In the genomic region with DNA sequence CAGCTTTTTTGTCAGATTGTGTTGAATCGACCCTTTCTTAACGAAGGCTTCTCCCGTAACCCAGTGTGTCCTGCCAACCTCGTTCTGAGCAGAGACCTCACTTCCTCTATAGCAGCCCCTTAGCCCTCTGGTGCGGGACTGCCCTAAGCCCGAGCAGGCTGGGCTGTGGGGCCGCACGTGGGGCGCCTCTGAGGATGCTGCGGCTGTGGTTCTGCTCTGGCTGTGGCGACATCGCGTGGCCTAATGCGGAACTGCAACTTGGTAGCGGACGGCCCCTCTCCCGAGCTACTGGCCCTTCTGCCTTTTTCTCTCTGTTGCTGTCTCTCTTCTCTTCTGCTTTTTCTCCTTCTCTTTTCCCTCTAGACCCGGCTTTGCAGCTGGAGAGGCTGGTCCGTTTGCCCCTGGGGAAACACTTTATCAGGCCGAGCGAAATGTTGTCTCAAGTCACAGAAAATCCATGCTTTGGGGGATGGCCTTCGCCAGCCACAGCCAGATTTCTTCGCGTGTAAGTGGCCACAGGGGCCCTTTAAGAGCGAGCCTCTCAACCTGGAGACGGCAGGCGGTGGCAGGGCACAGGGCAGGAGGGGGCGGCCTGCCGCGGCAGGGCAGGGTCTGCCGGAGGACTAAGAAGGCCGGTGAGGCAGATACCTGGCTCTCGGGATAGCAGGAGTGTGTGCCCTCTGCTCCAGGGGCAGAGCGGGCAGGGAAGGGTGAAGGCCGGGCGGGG, we compare ENCODE assay signal across 8 cellular contexts. TPM values are rescaled to one million over a fixed set of nuclear protein-coding genes. Genes with fewer than 3 reads are reported as not detected.
DNase-seq lines count a peak whose midpoint lies in the region; ATAC-seq and TF ChIP-seq lines count a peak whose summit lies in the region.

No MANE protein-coding gene starts in this region.

- ATAC-seq in GM19455 (IDR thresholded peaks at IDR 0.05; ENCODE audit: unreplicated experiment) = peak; percentile 55
- no peak for ATAC-seq in GM18861 (IDR thresholded peaks at IDR 0.05; ENCODE audit: unreplicated experiment)

- POLR2A ChIA-PET in BJ (lab: Charles Lee) = interaction anchor here (0.6 kb wide), 2 partner anchors 61 to 156 kb away, joined by 3 to 4 read pairs; no protein-coding TSS in a partner anchor

- H3K27me3 ChIP-seq in BJ (ENCODE audit: control insufficient read depth, insufficient read depth, low read length) = no peaks in the 10 kb centered on the region

- no peak overlapping the region for H3K4me3 ChIP-seq in BJ (ENCODE audit: low read depth, low read length)
- H3K4me3 ChIP-seq in WI38 (ENCODE audit: low read depth, low read length) = no peak overlapping the region

- TF ChIP-seq CTCF in BJ (IDR thresholded peaks at IDR 0.05; ENCODE audit: insufficient read depth, low read depth, low read length) = peak; percentile 93
- TF ChIP-seq CTCF in WI38 (IDR thresholded peaks at IDR 0.05; ENCODE audit: low read depth, low read length) = peak; percentile 81

- DNase-seq in BJ (ENCODE audit: low read depth) (no peak), NCI-H1105 (lab: John Stamatoyannopoulos, UW) (peak; percentile 48), T47D (ENCODE audit: low read depth in 1 of 2, low spot score in 1 of 2) (peak; percentile 71 to 75), inferior parietal cortex (ENCODE audit: extremely low spot score) (peak; percentile 84)
- DNase-seq in stimulated activated CD4-positive, alpha-beta T cell treated with anti-CD3 and anti-CD28 coated beads, Interleukin-15, amount 100 ng/mL, for 1 hour (ENCODE audit: low read depth in 1 of 2, low spot score in 1 of 2) = peak; percentile 68 to 86

- CTCF ChIA-PET in BJ (lab: Yijun Ruan, JAX) = interaction anchor here (0.6 to 4.9 kb wide), 39 partner anchors 9 to 360 kb away, joined by 3 to 70 read pairs (median 4); a partner anchor contains a TSS

- peaks cover 2% of the 10 kb centered on the region; the same call in 1 of the 2 replicates for H3K36me3 ChIP-seq in BJ (ENCODE audit: control insufficient read depth, insufficient read depth, low read length)

- in situ Hi-C loops in T47D (cut with HindIII; ENCODE audit: low pct_unique_long_range_greater_than_20kb, low sequenced_read_pairs) = no loop called here

RNA-seq across cellular contexts. Expression of a gene that starts 19.4 kb away (rescaled TPM):
- 33.9 and 35.2 TPM in 2 replicates for polyA plus RNA-seq in BJ (2011; rRNA removed)
- polyA minus RNA-seq in BJ (2011; rRNA and poly(A)+ RNA removed) = 32.5 and 41.7 TPM in 2 replicates

RNA-seq across cellular contexts. Expression of a gene that starts 57.9 kb away (rescaled TPM):
- 1,124 and 1,191 TPM in 2 replicates for polyA plus RNA-seq in BJ (2011; rRNA removed)
- polyA minus RNA-seq in BJ (2011; rRNA and poly(A)+ RNA removed) = 336 and 346 TPM in 2 replicates
